25 cellular contexts compared by ENCODE assay signal in genomic region chr7:41900034-41900433, GRCh38.
"Had no signal": no experiment of that assay in that cellular context is flagged by ENCODE, and none has a peak within 500 bp of the region (broad histone marks: within the 10 kb centered on the region; RNA-seq: fewer than 3 reads in every experiment).

No MANE protein-coding gene starts in this region.

- H3K4me1 Mint-ChIP-seq: naive thymus-derived CD4-positive, alpha-beta T cell; stimulated activated effector memory CD8-positive, alpha-beta T cell treated with anti-CD3 and anti-CD28 coated beads, Interleukin-12 subunit alpha, Interleukin-12 subunit beta, amount 100 ng/mL, for 72 hours had no signal

- H3K27me3 ChIP-seq: hepatocyte, pancreas, suprapubic skin, thyroid gland, upper lobe of left lung, uterus had no signal

- H3K4me1 ChIP-seq: pancreas, suprapubic skin, thyroid gland, upper lobe of left lung, uterus had no signal

- H3K4me3 Mint-ChIP-seq: endodermal cell; naive thymus-derived CD4-positive, alpha-beta T cell; stimulated activated effector memory CD8-positive, alpha-beta T cell treated with anti-CD3 and anti-CD28 coated beads, Interleukin-12 subunit alpha, Interleukin-12 subunit beta, amount 100 ng/mL, for 72 hours had no signal

- H3K27ac Mint-ChIP-seq: endodermal cell; naive thymus-derived CD4-positive, alpha-beta T cell; progenitor cell of endocrine pancreas; stimulated activated effector memory CD8-positive, alpha-beta T cell treated with anti-CD3 and anti-CD28 coated beads, Interleukin-12 subunit alpha, Interleukin-12 subunit beta, amount 100 ng/mL, for 72 hours had no signal

- H3K79me2 ChIP-seq: hepatocyte had no signal

- H3K36me3 ChIP-seq: pancreas, suprapubic skin, thyroid gland, upper lobe of left lung, uterus had no signal

- H3K4me3 ChIP-seq: coronary artery, hepatocyte, lung, pancreas, smooth muscle cell, suprapubic skin, thyroid gland, upper lobe of left lung, uterus had no signal

- H3K9me3 Mint-ChIP-seq: stimulated activated effector memory CD8-positive, alpha-beta T cell treated with anti-CD3 and anti-CD28 coated beads, Interleukin-12 subunit alpha, Interleukin-12 subunit beta, amount 100 ng/mL, for 72 hours had no signal

- FAIRE-seq: endothelial cell of umbilical vein, pancreas had no signal

- H3K27ac ChIP-seq: coronary artery, hepatocyte, pancreas, suprapubic skin, thyroid gland, upper lobe of left lung, uterus had no signal

- H3K9me3 ChIP-seq: pancreas, suprapubic skin, thyroid gland, upper lobe of left lung, uterus had no signal

- H3K36me3 Mint-ChIP-seq: naive thymus-derived CD4-positive, alpha-beta T cell; stimulated activated effector memory CD8-positive, alpha-beta T cell treated with anti-CD3 and anti-CD28 coated beads, Interleukin-12 subunit alpha, Interleukin-12 subunit beta, amount 100 ng/mL, for 72 hours had no signal

- H3K4me2 ChIP-seq: hepatocyte, smooth muscle cell had no signal

- ATAC-seq: left colon; left ventricle myocardium superior; naive thymus-derived CD4-positive, alpha-beta T cell; pancreas; right cardiac atrium; stimulated activated effector memory CD8-positive, alpha-beta T cell treated with anti-CD3 and anti-CD28 coated beads, Interleukin-12 subunit alpha, Interleukin-12 subunit beta, amount 100 ng/mL, for 72 hours; stimulated activated naive CD8-positive, alpha-beta T cell treated with anti-CD3 and anti-CD28 coated beads, Interleukin-15, Interleukin-2, amounts not matched to agents 100 U/mL and 50 U/mL, for 24 hours had no signal

- DNase-seq: effector CD4-positive, alpha-beta T cell; endodermal cell; erythroblast; foreskin melanocyte; head of caudate nucleus; left colon; left ventricle myocardium superior; mesenchymal stem cell; naive thymus-derived CD4-positive, alpha-beta T cell; pancreas; right cardiac atrium; stimulated activated CD4-positive, alpha-beta T cell treated with anti-CD3 and anti-CD28 coated beads, Interleukin-2, amount 100 ng/mL, for 48 hours; stimulated activated CD8-positive, alpha-beta memory T cell treated with anti-CD3 and anti-CD28 coated beads, Interleukin-4, amount 100 ng/mL, for 48 hours; stimulated activated naive CD8-positive, alpha-beta T cell treated with anti-CD3 and anti-CD28 coated beads, Interleukin-15, Interleukin-2, amounts not matched to agents 100 U/mL and 50 U/mL, for 24 hours; thyroid gland; upper lobe of left lung; uterus had no signal

- H2AFZ ChIP-seq: hepatocyte had no signal
